In genomic region chr10:88980836-88981235, GRCh38 we compare ENCODE assay signal across 16 cellular contexts. TPM values are rescaled to one million over a fixed set of nuclear protein-coding genes. Genes with fewer than 3 reads are reported as not detected.
DNase-seq lines count a peak whose midpoint lies in the region; ATAC-seq and TF ChIP-seq lines count a peak whose summit lies in the region.
"Had no signal": no experiment of that assay in that cellular context is flagged by ENCODE, and none has a peak within 500 bp of the region (broad histone marks: within the 10 kb centered on the region; RNA-seq: fewer than 3 reads in every experiment).

No MANE protein-coding gene starts in this region.

- H3K27ac ChIP-seq in heart right ventricle = peak overlapping the region in 9 of 10 donors; percentile 17 to 78 (median 68)
- H3K27ac ChIP-seq in tibial artery = peak overlapping the region; percentile 82 to 92

- no peaks in the 10 kb centered on the region for H3K27me3 ChIP-seq in adipocyte (replicated peaks; ENCODE audit: control insufficient read depth, insufficient read depth, low read length)
- H3K27me3 ChIP-seq in heart right ventricle = no peaks in the 10 kb centered on the region
- no peaks in the 10 kb centered on the region for H3K27me3 ChIP-seq in tibial artery
- H3K27me3 ChIP-seq: tibial nerve had no signal

- intact Hi-C loops in heart right ventricle (cut with DNase I) (loop anchor here in 2 of 10 donors (10.0 kb wide), 1 partner anchor 146 kb away; no protein-coding TSS in a partner anchor), tibial artery (cut with DNase I; ENCODE audit: low total_unique reads) (loop anchor here (10.0 kb wide), 1 partner anchor 146 kb away; no protein-coding TSS in a partner anchor), lower leg skin (cut with DNase I; ENCODE audit: low total_unique reads) (no loop called here)
- intact Hi-C loops in activated CD8-positive, alpha-beta T cell treated with anti-CD3 and anti-CD28 coated beads for 36 hours (cut with micrococcal nuclease) = loop anchor here (10.0 kb wide), 1 partner anchor 46 kb away; no protein-coding TSS in a partner anchor

- DNase-seq in adipocyte (ENCODE audit: low read depth) = no peak
- no peak for DNase-seq in heart right ventricle
- no peak for DNase-seq in omental fat pad (ENCODE audit: low spot score)
- DNase-seq in tibial artery = peak in 1 of 2 donors; percentile 70
- no peak for DNase-seq in activated CD8-positive, alpha-beta T cell treated with anti-CD3 and anti-CD28 coated beads for 36 hours
- no peak for DNase-seq in lower leg skin (ENCODE audit: low spot score in 2 of 2)
- DNase-seq in stimulated activated CD4-positive, alpha-beta T cell treated with anti-CD3 and anti-CD28 coated beads, Interleukin-4, amount 100 ng/mL, for 4 hours = no peak
- DNase-seq: activated B cell treated with CpG ODN at 0.5 μM for 24 hours; activated effector memory CD4-positive, alpha-beta T cell treated with anti-CD3 and anti-CD28 coated beads, Interleukin-2, amount 50 U/mL, for 16 hours; DMS 273 treated with DMSO at 0.1 percent for 48 hours; effector CD4-positive, alpha-beta T cell; NCI-H1694 treated with DMSO at 0.1 percent for 48 hours; NCI-H510A; occipital lobe; T-helper 1 cell had no signal

- ATAC-seq in heart right ventricle (peak in 6 of 8 donors; percentile 18 to 57 (median 36)), omental fat pad (ENCODE audit: low FRiP score) (peak; percentile 30)
- ATAC-seq in activated CD8-positive, alpha-beta T cell treated with anti-CD3 and anti-CD28 coated beads for 36 hours = no peak

- H3K4me3 ChIP-seq in adipocyte (ENCODE audit: low read length) (no peak overlapping the region), heart right ventricle (no peak overlapping the region), tibial artery (peak overlapping the region in 1 of 2 donors; percentile 9), lower leg skin (ENCODE audit: low read depth, poor library complexity, severe bottlenecking) (no peak overlapping the region)
- H3K4me3 ChIP-seq: tibial nerve had no signal

- H3K4me1 Mint-ChIP-seq in activated CD8-positive, alpha-beta T cell treated with anti-CD3 and anti-CD28 coated beads for 36 hours (ENCODE audit: low read depth) = peaks cover 15% of the 10 kb centered on the region

- H3K4me1 ChIP-seq in adipocyte (ENCODE audit: control insufficient read depth, insufficient read depth, low read length) = peaks cover 21% of the 10 kb centered on the region
- H3K4me1 ChIP-seq in heart right ventricle = peaks cover 0 to 69% (median 48%) of the 10 kb centered on the region in 9 donors
- H3K4me1 ChIP-seq in tibial artery = peaks cover 0 to 83% (median 53%) of the 10 kb centered on the region in 4 donors

- TF ChIP-seq POLR2A in lower leg skin (IDR thresholded peaks at IDR 0.05) = no peak

- no peaks in the 10 kb centered on the region for H3K36me3 Mint-ChIP-seq in activated CD8-positive, alpha-beta T cell treated with anti-CD3 and anti-CD28 coated beads for 36 hours (ENCODE audit: low read depth)

- 60 to 81% methylated on average over 4 of the region's 4 CpGs for WGBS in heart right ventricle, 2 donors
- WGBS in lower leg skin, 2 donors = 90 to 91% methylated on average over 3 of the region's 4 CpGs

- TF ChIP-seq CTCF in heart right ventricle (IDR thresholded peaks at IDR 0.05) (no peak), omental fat pad (IDR thresholded peaks at IDR 0.05) (no peak), tibial artery (IDR thresholded peaks at IDR 0.05) (no peak), lower leg skin (IDR thresholded peaks at IDR 0.05) (no peak)
- TF ChIP-seq CTCF in activated CD8-positive, alpha-beta T cell treated with anti-CD3 and anti-CD28 coated beads for 36 hours (IDR thresholded peaks at IDR 0.05) = no peak

- POLR2A ChIA-PET in activated CD8-positive, alpha-beta T cell treated with anti-CD3 and anti-CD28 coated beads for 36 hours (lab: Charles Lee) = interaction anchor here (1.0 to 3.8 kb wide), 2 partner anchors 10 to 39 kb away, joined by 3 to 18 read pairs; partner anchors contain the start of gene FAS

- CTCF ChIA-PET in activated CD8-positive, alpha-beta T cell treated with anti-CD3 and anti-CD28 coated beads for 36 hours (lab: Charles Lee) = interaction anchor here (1.0 to 2.6 kb wide), 4 partner anchors 9 to 142 kb away, joined by 3 to 11 read pairs (median 5); partner anchors contain the start of gene FAS

- H3K9ac ChIP-seq in adipocyte (ENCODE audit: low read length) = peak overlapping the region; percentile 22

- H3K27me3 Mint-ChIP-seq in activated CD8-positive, alpha-beta T cell treated with anti-CD3 and anti-CD28 coated beads for 36 hours = no peaks in the 10 kb centered on the region
- H3K27me3 Mint-ChIP-seq: activated B cell treated with CpG ODN at 0.5 μM for 24 hours had no signal

- H3K27ac Mint-ChIP-seq in activated CD8-positive, alpha-beta T cell treated with anti-CD3 and anti-CD28 coated beads for 36 hours = no peak overlapping the region
- H3K27ac Mint-ChIP-seq: activated B cell treated with CpG ODN at 0.5 μM for 24 hours had no signal

- H3K36me3 ChIP-seq in adipocyte (ENCODE audit: control insufficient read depth, insufficient read depth, low read length, severe bottlenecking) (peaks cover 5% of the 10 kb centered on the region), heart right ventricle (peaks cover 0 to 7% (median 0%) of the 10 kb centered on the region in 9 donors), tibial artery (no peaks in the 10 kb centered on the region)
- H3K36me3 ChIP-seq: tibial nerve had no signal

- no peaks in the 10 kb centered on the region for H3K9me3 Mint-ChIP-seq in activated CD8-positive, alpha-beta T cell treated with anti-CD3 and anti-CD28 coated beads for 36 hours
- H3K9me3 Mint-ChIP-seq: activated B cell treated with CpG ODN at 0.5 μM for 24 hours had no signal

- H3K4me3 Mint-ChIP-seq in activated CD8-positive, alpha-beta T cell treated with anti-CD3 and anti-CD28 coated beads for 36 hours = no peak overlapping the region
- H3K4me3 Mint-ChIP-seq: activated B cell treated with CpG ODN at 0.5 μM for 24 hours had no signal

- H3K9me3 ChIP-seq in adipocyte (ENCODE audit: control insufficient read depth, low read length) (no peaks in the 10 kb centered on the region), heart right ventricle (no peaks in the 10 kb centered on the region), tibial artery (no peaks in the 10 kb centered on the region)
- H3K9me3 ChIP-seq: tibial nerve had no signal

RNA-seq across cellular contexts. Expression of gene FAS, which starts 9.8 kb away (rescaled TPM):
- total RNA-seq in heart right ventricle (10 to 100 TPM in 1 of 10 donors, 1 to 10 TPM in 9; 2.5 to 10.1 (median 3.7) TPM), omental fat pad (10 to 100 TPM; 23.3 to 92.5 (median 46.7) TPM), lower leg skin (10 to 100 TPM; 11.4 to 19.7 (median 16.3) TPM)
- 1 to 10 TPM; 3.5 to 4.6 TPM for polyA plus RNA-seq in heart right ventricle
- 10 to 100 TPM; 48.6 to 49.0 TPM for total RNA-seq in activated CD8-positive, alpha-beta T cell treated with anti-CD3 and anti-CD28 coated beads for 36 hours

RNA-seq across cellular contexts. Expression of gene ACTA2, which starts 28.3 kb away (rescaled TPM):
- 100 to 1,000 TPM in 2 of 10 donors, 10 to 100 TPM in 8; 59.4 to 123 (median 73.7) TPM for total RNA-seq in heart right ventricle
- 100 to 1,000 TPM in 1 of 2 donors, 10 to 100 TPM in 1; 98.0 to 358 TPM for polyA plus RNA-seq in heart right ventricle
- 100 to 1,000 TPM; 144 to 840 (median 162) TPM for total RNA-seq in omental fat pad
- 10 to 100 TPM; 13.3 to 14.9 TPM for total RNA-seq in activated CD8-positive, alpha-beta T cell treated with anti-CD3 and anti-CD28 coated beads for 36 hours
- 100 to 1,000 TPM in 3 of 4 donors, 10 to 100 TPM in 1; 66.4 to 344 (median 129) TPM for total RNA-seq in lower leg skin
